Comparison of ENCODE assay signal across 9 cellular contexts in genomic region chr14:51860836-51861583, GRCh38. TPM values are rescaled to one million over a fixed set of nuclear protein-coding genes. Genes with fewer than 3 reads are reported as not detected.
DNase-seq lines count a peak whose midpoint lies in the region; ATAC-seq and TF ChIP-seq lines count a peak whose summit lies in the region.
"Had no signal": no experiment of that assay in that cellular context is flagged by ENCODE, and none has a peak within 500 bp of the region (broad histone marks: within the 10 kb centered on the region; RNA-seq: fewer than 3 reads in every experiment).

No MANE protein-coding gene starts in this region.

- H2AK5ac ChIP-seq in IMR-90 (ENCODE audit: low read depth, low read length), result no peak overlapping the region

- H2BK15ac ChIP-seq in IMR-90 (ENCODE audit: low read depth, low read length), result peak overlapping the region; percentile 10; the same call in 1 of the 3 replicates

- WGBS in IMR-90 (ENCODE audit: extremely low coverage in 2 of 2, insufficient read length in 1 of 2), 2 experiments, result no CpG with 5 or more reads among the region's 13 CpGs
- 16 to 19% methylated on average over 13 of the region's 13 CpGs for WGBS in upper lobe of left lung, 2 donors

- peak overlapping the region; percentile 82 for H3K14ac ChIP-seq in IMR-90 (replicated peaks; ENCODE audit: low read depth, low read length)

- peak overlapping the region; percentile 84 for H4K91ac ChIP-seq in IMR-90 (ENCODE audit: insufficient read depth, low read depth, low read length)

- H3K27ac ChIP-seq in IMR-90 (ENCODE audit: insufficient read depth, low read length) (peak overlapping the region; percentile 66), left lung (peak overlapping the region; percentile 50 to 84), upper lobe of left lung (peak overlapping the region; percentile 35 to 79 (median 66))
- H3K27ac ChIP-seq: 22Rv1 had no signal

- H3K36me3 ChIP-seq in IMR-90 (ENCODE audit: control insufficient read depth, insufficient read depth, low read length) (no peaks in the 10 kb centered on the region), left lung (no peaks in the 10 kb centered on the region), upper lobe of left lung (no peaks in the 10 kb centered on the region)

- dilution Hi-C loops in IMR-90 (cut with HindIII; ENCODE audit: low sequenced_read_pairs, unreplicated experiment), result no loop called here

- peak overlapping the region; percentile 20; the same call in 1 of the 2 replicates for H2BK20ac ChIP-seq in IMR-90 (ENCODE audit: low read depth, low read length)

- TF ChIP-seq POLR2A in IMR-90 (IDR thresholded peaks at IDR 0.05; ENCODE audit: low read depth, low read length) (no peak), upper lobe of left lung (IDR thresholded peaks at IDR 0.05) (no peak)

- peak overlapping the region; percentile 80 for H2BK120ac ChIP-seq in IMR-90 (ENCODE audit: low read depth, low read length)

- H3K9me3 ChIP-seq in IMR-90 (ENCODE audit: control insufficient read depth, insufficient read depth, low read length) (no peaks in the 10 kb centered on the region; the same call in 1 of the 2 replicates), left lung (no peaks in the 10 kb centered on the region), upper lobe of left lung (no peaks in the 10 kb centered on the region)

- TF ChIP-seq CTCF in IMR-90 (conservative IDR thresholded peaks at IDR 0.05; ENCODE audit: low read depth, low read length) (no peak), left lung (IDR thresholded peaks at IDR 0.05) (no peak), upper lobe of left lung (IDR thresholded peaks at IDR 0.05) (no peak)

- peak overlapping the region; percentile 88 for H3K56ac ChIP-seq in IMR-90 (ENCODE audit: extremely low read depth, insufficient read depth, low read length)

- peak overlapping the region; percentile 63 for H3K4me3 ChIP-seq in IMR-90 (ENCODE audit: insufficient read depth, low read depth, low read length)
- H3K4me3 ChIP-seq in left lung, result peak overlapping the region; percentile 28 to 47
- H3K4me3 ChIP-seq in upper lobe of left lung, result peak overlapping the region; percentile 12 to 50 (median 40)

- no peak for TF ChIP-seq EP300 in upper lobe of left lung (IDR thresholded peaks at IDR 0.05)

- H3K4me2 ChIP-seq in IMR-90 (ENCODE audit: low read depth, low read length), result peak overlapping the region; percentile 100

- DNase-seq in DMS 273 (lab: John Stamatoyannopoulos, UW; ENCODE audit: unreplicated experiment) (peak; percentile 48), DMS 273 treated with DMSO at 0.1 percent for 48 hours (lab: John Stamatoyannopoulos, UW) (no peak), IMR-90 (peak; percentile 53), astrocyte of the hippocampus (ENCODE audit: low read depth, low spot score) (peak; percentile 50), left lung (no peak), upper lobe of left lung (no peak), GM19238 (ENCODE audit: insufficient read length, low spot score) (no peak), NCI-H1930 (lab: John Stamatoyannopoulos, UW) (no peak)

- POLR2A ChIA-PET in IMR-90 (lab: Charles Lee; ENCODE audit: unreplicated experiment), result interaction anchor here (0.6 to 1.3 kb wide), 3 partner anchors 12 to 107 kb away, joined by 3 to 16 read pairs (median 3); no protein-coding TSS in a partner anchor

- H3K18ac ChIP-seq in IMR-90 (ENCODE audit: low read depth, low read length), result peak overlapping the region; percentile 52

- H2AFZ ChIP-seq in IMR-90 (replicated peaks; ENCODE audit: low read length, poor library complexity), result peak overlapping the region; percentile 91

- TF ChIP-seq RAD21 in IMR-90 (IDR thresholded peaks at IDR 0.05; ENCODE audit: low read length), result no peak

- peak; percentile 58 for ATAC-seq in IMR-90 (ENCODE audit: low read depth)
- ATAC-seq in left lung, result peak; percentile 34
- peak; percentile 8 to 57 for ATAC-seq in upper lobe of left lung (ENCODE audit: low FRiP score in 2 of 2)

- no peaks in the 10 kb centered on the region for H3K27me3 ChIP-seq in IMR-90 (ENCODE audit: control insufficient read depth, insufficient read depth, low read length)
- H3K27me3 ChIP-seq in left lung, result no peaks in the 10 kb centered on the region
- H3K27me3 ChIP-seq in upper lobe of left lung, result no peaks in the 10 kb centered on the region

- intact Hi-C loops in IMR-90 (cut with micrococcal nuclease) (loop anchor here (2.0 kb wide), 1 partner anchor 118 kb away; no protein-coding TSS in a partner anchor), left lung (cut with DNase I) (no loop called here)

- no TSS peak for BruUV-seq in IMR-90 (replicated peaks; lab: Mats Ljungman, UMichigan)

- H4K8ac ChIP-seq in IMR-90 (ENCODE audit: low read depth in 2 of 2, low read length in 2 of 2), result peak overlapping the region; percentile 74 to 81; a peak in 3 of 4 replicates

- peak overlapping the region; percentile 84 for H3K9ac ChIP-seq in IMR-90 (ENCODE audit: low read depth, low read length)

- CTCF ChIA-PET in IMR-90 (lab: Yijun Ruan, JAX), result interaction anchor here (0.8 to 1.4 kb wide), 2 partner anchors 84 to 118 kb away, joined by 3 to 6 read pairs; no protein-coding TSS in a partner anchor

- H3K4ac ChIP-seq in IMR-90 (ENCODE audit: low read depth, low read length), result peak overlapping the region; percentile 65; the same call in 1 of the 2 replicates

- peaks cover 20 to 33% of the 10 kb centered on the region in 2 experiments; a peak in 3 of 4 replicates for H3K79me1 ChIP-seq in IMR-90 (ENCODE audit: low read depth in 1 of 2, low read length in 2 of 2)

- peak overlapping the region; percentile 78 for H2AK9ac ChIP-seq in IMR-90 (replicated peaks; ENCODE audit: low read depth, low read length, poor library complexity)

- H4K20me1 ChIP-seq in IMR-90 (ENCODE audit: insufficient read depth, low read length), result no peaks in the 10 kb centered on the region

- H3K23ac ChIP-seq in IMR-90 (ENCODE audit: low read depth, low read length), result peak overlapping the region; percentile 88

- in situ Hi-C loops in IMR-90 (cut with MboI; ENCODE audit: low sequenced_read_pairs), result no loop called here

- H4K5ac ChIP-seq in IMR-90 (ENCODE audit: low read depth, low read length), result peak overlapping the region; percentile 31; the same call in 1 of the 2 replicates

- H2BK5ac ChIP-seq in IMR-90 (ENCODE audit: low read depth, low read length, poor library complexity, severe bottlenecking), result peak overlapping the region; percentile 71

- H3K9me1 ChIP-seq in IMR-90 (ENCODE audit: insufficient read depth, low read length), result peaks cover 3% of the 10 kb centered on the region

- H3K4me1 ChIP-seq in IMR-90 (ENCODE audit: control insufficient read depth, insufficient read depth, low read length) (peaks cover 21% of the 10 kb centered on the region), left lung (peaks cover 0 to 76% of the 10 kb centered on the region in 2 donors), upper lobe of left lung (peaks cover 0 to 37% (median 6%) of the 10 kb centered on the region in 4 donors)

TF ChIP-seq in IMR-90, 13 proteins besides CTCF, POLR2A, EP300 and RAD21:
- TF ChIP-seq BHLHE40 (IDR thresholded peaks at IDR 0.05; ENCODE audit: low read depth, low read length), result no peak
- 0 out of 2 replicates have a peak, but pooled peaks have one; percentile 19 for TF ChIP-seq MAFK (IDR thresholded peaks at IDR 0.05; ENCODE audit: low read depth, low read length)

RNA-seq across cellular contexts. Expression of gene GNG2, which starts 0.6 kb away (rescaled TPM):
- total RNA-seq in IMR-90 (2012; rRNA removed), result 13.1 and 18.6 TPM in 2 replicates
- polyA plus RNA-seq in IMR-90 (2012; rRNA removed), result 13.5 and 14.6 TPM in 2 replicates
- polyA plus RNA-seq in IMR-90 (2012; cell fraction: cytosol; rRNA removed), result 4.8 and 7.4 TPM in 2 replicates
- 1.1 and 6.2 TPM in 2 replicates for polyA plus RNA-seq in IMR-90 (2012; cell fraction: nucleus; rRNA removed; ENCODE audit: low replicate concordance)
- total RNA-seq in left lung, result 10 to 100 TPM; 24.3 to 41.5 TPM
- 10 to 100 TPM in 3 of 6 donors, 1 to 10 TPM in 3; 4.2 to 29.0 (median 10.1) TPM for total RNA-seq in upper lobe of left lung

Comparison
In these comparisons a context has a peak if more than half of its experiments do, and no peak if none do; other contexts are left out.
1. DNase-seq: peak in DMS 273 (single experiment), IMR-90 (single experiment) and astrocyte of the hippocampus (single experiment); none in DMS 273 treated with DMSO at 0.1 percent for 48 hours (single experiment), left lung (0 of 2), upper lobe of left lung (0 of 2), GM19238 (single experiment) and NCI-H1930 (0 of 2).
2. Peak in every context shown above with its lines, with median percentiles within 50 percentile points of each other: ATAC-seq, H3K27ac ChIP-seq and H3K4me3 ChIP-seq.